ENCODE assay signal across 15 cellular contexts in the genomic region with DNA sequence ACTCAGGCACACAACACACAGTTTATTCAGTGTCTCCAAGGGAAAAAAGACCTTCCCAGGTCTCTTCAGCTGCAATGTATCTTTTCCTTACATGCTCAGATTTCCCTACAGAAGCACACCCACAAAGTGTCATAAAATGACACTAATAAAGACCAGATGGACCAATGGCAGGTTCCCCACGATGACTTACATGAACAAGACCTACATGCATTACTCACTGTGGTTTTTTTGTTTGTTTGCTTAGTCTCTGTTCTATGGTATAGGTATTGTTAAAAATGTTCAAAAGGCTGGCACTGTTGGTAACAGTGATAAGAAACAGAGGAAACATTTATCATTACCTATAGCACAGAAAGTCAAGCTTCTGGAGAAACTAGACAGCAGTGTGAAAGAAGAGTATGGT.
A peak's percentile ranks its signal among the peaks of the same experiment; 100 is the strongest.
DNase-seq lines count a peak whose midpoint lies in the region; ATAC-seq and TF ChIP-seq lines count a peak whose summit lies in the region.
"Had no signal": no experiment of that assay in that cellular context is flagged by ENCODE, and none has a peak within 500 bp of the region (broad histone marks: within the 10 kb centered on the region; RNA-seq: fewer than 3 reads in every experiment).

No MANE protein-coding gene starts in this region.

- H3K9me3 ChIP-seq in RWPE2 (ENCODE audit: severe bottlenecking), result no peaks in the 10 kb centered on the region

- peak; percentile 8 for DNase-seq in EL
- DNase-seq in HT-29 (ENCODE audit: low spot score), result peak; percentile 24
- no peak for DNase-seq in RWPE2 (ENCODE audit: low spot score)
- peak; percentile 5 to 27 for DNase-seq in foreskin fibroblast
- DNase-seq in NCI-H2081 treated with DMSO at 0.1 percent for 48 hours (lab: John Stamatoyannopoulos, UW), result no peak
- no peak for DNase-seq in NCI-H187 treated with DMSO at 0.1 percent for 48 hours (lab: John Stamatoyannopoulos, UW)
- DNase-seq: C1 segment of cervical spinal cord; CD4-positive, alpha-beta T cell; COR-L47; DMS79; GF-D8; GM23248 had no signal

- H3K27ac ChIP-seq in RWPE2 (ENCODE audit: poor library complexity, severe bottlenecking), result no peak overlapping the region
- H3K27ac ChIP-seq: GM23248, KMS-11 had no signal

- H3K4me3 ChIP-seq in RWPE2 (ENCODE audit: severe bottlenecking) (no peak overlapping the region), foreskin fibroblast (ENCODE audit: low read depth in 1 of 2, low read length in 2 of 2) (no peak overlapping the region)
- H3K4me3 ChIP-seq: GM23248 had no signal

- TF ChIP-seq CTCF in RWPE2 (IDR thresholded peaks at IDR 0.05; ENCODE audit: poor library complexity, severe bottlenecking), result no peak
- no peak for TF ChIP-seq CTCF in foreskin fibroblast (IDR thresholded peaks at IDR 0.05; ENCODE audit: low read depth, low read length)

- no peaks in the 10 kb centered on the region for H3K36me3 ChIP-seq in RWPE2 (ENCODE audit: low read depth)

- ATAC-seq in RWPE2 (ENCODE audit: low read depth) (peak; percentile 38; the same call in 1 of the 3 replicates), GM21576 (IDR thresholded peaks at IDR 0.05; ENCODE audit: unreplicated experiment) (no peak)
- ATAC-seq: HCT116 had no signal

- peaks cover 11% of the 10 kb centered on the region for H3K27me3 ChIP-seq in RWPE2 (ENCODE audit: insufficient read depth, poor library complexity, severe bottlenecking)

- H3K4me1 ChIP-seq in RWPE2 (ENCODE audit: insufficient read depth, poor library complexity, severe bottlenecking), result no peaks in the 10 kb centered on the region

Comparison
In these comparisons a context has a peak if more than half of its experiments do, and no peak if none do; other contexts are left out.
1. DNase-seq: peak in EL (single experiment), HT-29 (single experiment) and foreskin fibroblast (2 of 2); none in RWPE2 (single experiment), NCI-H2081 treated with DMSO at 0.1 percent for 48 hours (single experiment) and NCI-H187 treated with DMSO at 0.1 percent for 48 hours (single experiment).